Comparison of ENCODE assay signal across 1 cellular context in the genomic region with DNA sequence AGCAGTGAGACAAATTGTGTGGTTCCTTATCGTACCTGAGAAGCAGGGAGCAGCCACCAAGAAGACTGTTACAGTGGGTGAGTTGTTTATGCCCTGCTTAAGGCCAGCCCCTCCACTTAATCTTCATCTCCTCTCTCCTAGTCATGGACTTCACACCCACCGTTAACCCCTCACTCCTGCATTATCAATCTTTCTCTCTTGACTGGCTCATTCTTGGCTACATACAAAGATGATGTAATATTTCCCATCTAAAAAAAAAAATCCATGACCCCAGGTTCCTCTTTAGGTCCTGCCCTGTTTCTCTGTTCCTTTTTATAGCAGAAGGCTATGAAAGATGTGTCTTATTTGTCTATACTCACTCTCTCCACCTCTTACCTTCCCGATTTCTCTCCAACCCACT.
TF ChIP-seq lines count a peak whose summit lies in the region.

No MANE protein-coding gene starts in this region.

TF ChIP-seq in HepG2, 621 proteins besides CTCF, POLR2A, EP300 and RAD21 (continued from another document):
- TF ChIP-seq AHDC1 (CRISPR knock-in tag; IDR thresholded peaks at IDR 0.05; ENCODE audit: borderline replicate concordance) (no peak), GATAD1 (CRISPR knock-in tag; IDR thresholded peaks at IDR 0.05) (0 out of 2 replicates have a peak, but pooled peaks have one; percentile 7), PCBP2 (optimal IDR thresholded peaks at IDR 0.05; ENCODE audit: low read depth, low read length, poor library complexity, severe bottlenecking) (peak; percentile 70), RARA (CRISPR knock-in tag; IDR thresholded peaks at IDR 0.05) (0 out of 2 replicates have a peak, but pooled peaks have one; percentile 6), CENPT (CRISPR knock-in tag; IDR thresholded peaks at IDR 0.05; ENCODE audit: low read depth) (no peak), ZNF652 (CRISPR knock-in tag; IDR thresholded peaks at IDR 0.05; ENCODE audit: borderline replicate concordance, low read depth) (peak; percentile 62; the same call in 1 of the 2 replicates), CBX2 (IDR thresholded peaks at IDR 0.05; ENCODE audit: low read depth, low read length) (no peak), CBX2 (CRISPR knock-in tag; IDR thresholded peaks at IDR 0.05; ENCODE audit: low read depth) (no peak), PHB2 (IDR thresholded peaks at IDR 0.05; ENCODE audit: partially characterized antibody) (no peak), NONO (IDR thresholded peaks at IDR 0.05) (no peak), NONO (CRISPR knock-in tag; conservative IDR thresholded peaks at IDR 0.05) (no peak), HNF4A (CRISPR knock-in tag; IDR thresholded peaks at IDR 0.05) (peak; percentile 41; the same call in 1 of the 2 replicates), ZNF530 (CRISPR knock-in tag; IDR thresholded peaks at IDR 0.05; ENCODE audit: low read depth) (no peak), IKZF4 (CRISPR knock-in tag; IDR thresholded peaks at IDR 0.05; ENCODE audit: borderline replicate concordance, low read depth, not compliant biosample characterization) (no peak)
- TF ChIP-seq, protein P1, sequence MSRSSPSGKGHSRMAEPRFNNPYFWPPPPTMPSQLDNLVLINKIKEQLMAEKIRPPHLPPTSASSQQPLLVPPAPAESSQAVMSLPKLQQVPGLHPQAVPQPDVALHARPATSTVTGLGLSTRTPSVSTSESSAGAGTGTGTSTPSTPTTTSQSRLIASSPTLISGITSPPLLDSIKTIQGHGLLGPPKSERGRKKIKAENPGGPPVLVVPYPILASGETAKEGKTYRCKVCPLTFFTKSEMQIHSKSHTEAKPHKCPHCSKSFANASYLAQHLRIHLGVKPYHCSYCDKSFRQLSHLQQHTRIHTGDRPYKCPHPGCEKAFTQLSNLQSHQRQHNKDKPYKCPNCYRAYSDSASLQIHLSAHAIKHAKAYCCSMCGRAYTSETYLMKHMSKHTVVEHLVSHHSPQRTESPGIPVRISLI (CRISPR knock-in tag; IDR thresholded peaks at IDR 0.05; ENCODE audit: borderline replicate concordance), result peak; percentile 48; the same call in 1 of the 2 replicates
TF ChIP-seq in HepG2: peak in this region for 10.
